8 cellular contexts compared by ENCODE assay signal in the genomic region with DNA sequence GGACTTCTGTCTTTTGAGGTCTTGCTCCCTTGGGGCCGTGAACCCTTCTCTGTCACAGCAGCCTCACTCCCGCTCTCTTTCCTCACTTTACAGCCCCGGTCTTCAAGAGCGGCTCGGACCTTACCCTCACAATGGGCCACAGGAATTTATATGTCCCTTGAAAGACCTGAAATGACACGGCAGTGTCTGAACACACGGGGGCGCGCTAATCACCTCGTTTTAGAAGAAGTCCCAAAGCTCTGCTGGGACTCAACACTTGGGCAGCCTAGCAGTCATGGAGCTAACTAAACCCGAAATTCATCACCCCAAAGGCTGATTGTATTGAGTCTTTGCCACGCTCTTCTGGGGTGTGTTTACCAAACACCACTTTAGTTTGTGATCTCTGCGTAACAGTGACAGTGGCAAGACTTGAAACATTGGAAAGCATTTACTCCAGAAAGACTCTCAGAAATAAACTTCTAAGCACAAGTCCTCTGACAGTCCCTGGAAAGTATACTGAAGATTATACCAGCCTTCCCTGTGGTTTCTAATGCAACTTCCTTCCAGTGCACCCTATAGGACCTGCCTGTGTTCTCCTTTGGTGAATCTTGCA. TPM values are rescaled to one million over a fixed set of nuclear protein-coding genes. Genes with fewer than 3 reads are reported as not detected.
DNase-seq lines count a peak whose midpoint lies in the region; ATAC-seq, FAIRE-seq and TF ChIP-seq lines count a peak whose summit lies in the region.

No MANE protein-coding gene starts in this region.

- no peaks in the 10 kb centered on the region for H3K79me2 ChIP-seq in MM.1S (ENCODE audit: low read length)
- H3K79me2 ChIP-seq in endothelial cell of umbilical vein (ENCODE audit: control insufficient read depth, insufficient read depth, low read length), result no peaks in the 10 kb centered on the region

- BruUV-seq in A673 (replicated peaks; lab: Mats Ljungman, UMichigan) (no TSS peak), endothelial cell of umbilical vein (replicated peaks; lab: Mats Ljungman, UMichigan) (no TSS peak)

- CTCF ChIA-PET in A673 (lab: Charles Lee) (interaction anchor here (0.6 to 2.1 kb wide), 7 partner anchors 9 to 1651 kb away, joined by 3 to 8 read pairs (median 5); no protein-coding TSS in a partner anchor), endothelial cell of umbilical vein (lab: Charles Lee) (interaction anchor here (0.5 to 2.6 kb wide), 18 partner anchors 10 to 688 kb away, joined by 3 to 34 read pairs (median 5); no protein-coding TSS in a partner anchor)

- dilution Hi-C loops in endothelial cell of umbilical vein (cut with MboI; ENCODE audit: extremely low pct_ligation_motif_present, low sequenced_read_pairs), result no loop called here

- no peaks in the 10 kb centered on the region for H3F3A ChIP-seq in MM.1S (ENCODE audit: insufficient read depth, low read length)

- ATAC-seq in stimulated activated naive CD8-positive, alpha-beta T cell treated with anti-CD3 and anti-CD28 coated beads, Interleukin-15, Interleukin-2, amounts not matched to agents 100 U/mL and 50 U/mL, for 24 hours, result no peak
- ATAC-seq in HG02610 (IDR thresholded peaks at IDR 0.05; ENCODE audit: unreplicated experiment), result no peak

- no peaks in the 10 kb centered on the region for H3K9me3 ChIP-seq in A673 (ENCODE audit: low read depth, low read length, poor library complexity, severe bottlenecking)
- no peaks in the 10 kb centered on the region for H3K9me3 ChIP-seq in MM.1S (replicated peaks; ENCODE audit: insufficient read depth, low read length)
- H3K9me3 ChIP-seq in endothelial cell of umbilical vein (replicated peaks; ENCODE audit: control insufficient read depth, insufficient read depth, low read length), result no peaks in the 10 kb centered on the region

- POLR2A ChIA-PET in A673 (lab: Charles Lee; ENCODE audit: low non-redundant PET), result no interaction called here
- POLR2A ChIA-PET in endothelial cell of umbilical vein (lab: Charles Lee), result no interaction called here

- H3K27ac ChIP-seq in A673 (ENCODE audit: low read depth, low read length, poor library complexity, severe bottlenecking), result no peak overlapping the region
- H3K27ac ChIP-seq in MM.1S (ENCODE audit: low read length), result no peak overlapping the region
- no peak overlapping the region for H3K27ac ChIP-seq in VCaP
- H3K27ac ChIP-seq in endothelial cell of umbilical vein (ENCODE audit: insufficient read depth, low read depth, low read length), result no peak overlapping the region

- no peak for TF ChIP-seq POLR2A in endothelial cell of umbilical vein (IDR thresholded peaks at IDR 0.05; ENCODE audit: low read depth, low read length)

- intact Hi-C loops in A673 (cut with micrococcal nuclease; ENCODE audit: unreplicated experiment), result loop anchor here (1.0 kb wide), 1 partner anchor 63 kb away; no protein-coding TSS in a partner anchor
- intact Hi-C loops in endothelial cell of umbilical vein (cut with micrococcal nuclease), result loop anchor here (1.0 to 2.0 kb wide), 4 partner anchors 63 to 257 kb away; no protein-coding TSS in a partner anchor

- no peaks in the 10 kb centered on the region for H3K9me1 ChIP-seq in endothelial cell of umbilical vein (replicated peaks; ENCODE audit: control insufficient read depth, extremely low read depth, insufficient read depth, low read length)

- H4K20me1 ChIP-seq in MM.1S (ENCODE audit: insufficient read depth, low read length) (no peaks in the 10 kb centered on the region), endothelial cell of umbilical vein (replicated peaks; ENCODE audit: control insufficient read depth, extremely low read depth, insufficient read depth, low read length) (no peaks in the 10 kb centered on the region)

- H3K9me2 ChIP-seq in MM.1S (replicated peaks; ENCODE audit: insufficient read depth, low read length), result no peaks in the 10 kb centered on the region

- H3K4me2 ChIP-seq in MM.1S (ENCODE audit: low read depth, low read length) (no peak overlapping the region), endothelial cell of umbilical vein (ENCODE audit: insufficient read depth, low read length) (no peak overlapping the region)

- H3K9ac ChIP-seq in MM.1S (ENCODE audit: low read length) (no peak overlapping the region), endothelial cell of umbilical vein (replicated peaks; ENCODE audit: extremely low read depth, insufficient read depth, low read length) (no peak overlapping the region)

- H3K27me3 ChIP-seq in A673 (replicated peaks; ENCODE audit: insufficient read depth, low read depth, low read length, poor library complexity), result peaks cover 47% of the 10 kb centered on the region
- H3K27me3 ChIP-seq in MM.1S (replicated peaks; ENCODE audit: insufficient read depth, low read length), result no peaks in the 10 kb centered on the region
- no peaks in the 10 kb centered on the region for H3K27me3 ChIP-seq in endothelial cell of umbilical vein (ENCODE audit: control insufficient read depth in 2 of 2, insufficient read depth in 2 of 2, low read length in 2 of 2)

- DNase-seq in A673 (ENCODE audit: low spot score), result peak; percentile 77
- peak; percentile 25 for DNase-seq in MM.1S
- peak; percentile 41 for DNase-seq in endothelial cell of umbilical vein (ENCODE audit: low read depth, low spot score)
- DNase-seq in middle frontal gyrus (ENCODE audit: extremely low spot score, low spot score), result peak; percentile 14
- DNase-seq in stimulated activated naive CD8-positive, alpha-beta T cell treated with anti-CD3 and anti-CD28 coated beads, Interleukin-15, Interleukin-2, amounts not matched to agents 100 U/mL and 50 U/mL, for 24 hours, result peak; percentile 59

- H3K36me3 ChIP-seq in A673 (ENCODE audit: insufficient read depth, low read length, poor library complexity, severe bottlenecking) (no peaks in the 10 kb centered on the region), MM.1S (replicated peaks; ENCODE audit: insufficient read depth, low read length) (no peaks in the 10 kb centered on the region), endothelial cell of umbilical vein (ENCODE audit: control insufficient read depth in 2 of 2, extremely low read depth in 1 of 2, insufficient read depth in 2 of 2, low read length in 2 of 2) (no peaks in the 10 kb centered on the region)

- peak; percentile 75 for FAIRE-seq in endothelial cell of umbilical vein (lab: Jason Lieb, UNC)

- H3K4me3 ChIP-seq in A673 (ENCODE audit: low read depth, low read length, poor library complexity, severe bottlenecking) (no peak overlapping the region), MM.1S (ENCODE audit: low read length) (no peak overlapping the region), endothelial cell of umbilical vein (replicated peaks in 1 of 3; ENCODE audit: insufficient read depth in 1 of 3, low read depth in 1 of 3, low read length in 3 of 3) (no peak overlapping the region)

- no peak overlapping the region for H2AFZ ChIP-seq in MM.1S (ENCODE audit: low read length)
- no peak overlapping the region for H2AFZ ChIP-seq in endothelial cell of umbilical vein (ENCODE audit: low read depth, low read length)

- peak; percentile 89 for TF ChIP-seq CTCF in A673 (conservative IDR thresholded peaks at IDR 0.05; ENCODE audit: low read depth, low read length)
- peak; percentile 79 for TF ChIP-seq CTCF in GM12874 (IDR thresholded peaks at IDR 0.05; ENCODE audit: insufficient read depth, low read depth, low read length)
- TF ChIP-seq CTCF in MM.1S (IDR thresholded peaks at IDR 0.05; ENCODE audit: low read length), result peak; percentile 45
- TF ChIP-seq CTCF in VCaP (conservative IDR thresholded peaks at IDR 0.05), result peak; percentile 74
- TF ChIP-seq CTCF in endothelial cell of umbilical vein (IDR thresholded peaks at IDR 0.05; ENCODE audit: extremely low read depth in 1 of 2, insufficient read depth in 1 of 2, low read depth in 1 of 2, low read length in 2 of 2), result peak; percentile 64 to 67

- H3K4me1 ChIP-seq in A673 (ENCODE audit: insufficient read depth, low read length, poor library complexity, severe bottlenecking), result no peaks in the 10 kb centered on the region
- no peaks in the 10 kb centered on the region for H3K4me1 ChIP-seq in MM.1S (ENCODE audit: low read length)
- H3K4me1 ChIP-seq in endothelial cell of umbilical vein (ENCODE audit: control insufficient read depth, extremely low read depth, insufficient read depth, low read length), result no peaks in the 10 kb centered on the region

RNA-seq across cellular contexts. Expression of a gene that starts 29.0 kb away (rescaled TPM):
- not detected in 2 replicates for total RNA-seq in A673 (2021)
- not detected in 2 replicates for total RNA-seq in endothelial cell of umbilical vein
- not detected in 2 replicates for polyA plus RNA-seq in endothelial cell of umbilical vein
- not detected in 2 replicates for polyA plus RNA-seq in endothelial cell of umbilical vein (2011; cell fraction: cytosol; rRNA removed)
- not detected in 2 replicates for polyA plus RNA-seq in endothelial cell of umbilical vein (2011; cell fraction: nucleus; rRNA removed)
- polyA plus RNA-seq in endothelial cell of umbilical vein (2012), result not detected in 2 replicates
- not detected in 2 replicates for polyA minus RNA-seq in endothelial cell of umbilical vein
- polyA minus RNA-seq in endothelial cell of umbilical vein (2011; cell fraction: cytosol; rRNA and poly(A)+ RNA removed), result not detected
- not detected in 2 replicates for polyA minus RNA-seq in endothelial cell of umbilical vein (2011; cell fraction: nucleus; rRNA and poly(A)+ RNA removed)

RNA-seq across cellular contexts. Expression of a gene that starts 35.2 kb away (rescaled TPM):
- not detected in 2 replicates for total RNA-seq in A673 (2021)
- not detected in 2 replicates for total RNA-seq in endothelial cell of umbilical vein
- polyA plus RNA-seq in endothelial cell of umbilical vein, result not detected in 2 replicates
- polyA plus RNA-seq in endothelial cell of umbilical vein (2011; cell fraction: cytosol; rRNA removed), result not detected in 2 replicates
- 0.27 TPM in 1 of 2 replicates, not detected in the other for polyA plus RNA-seq in endothelial cell of umbilical vein (2011; cell fraction: nucleus; rRNA removed)
- 0.26 and 0.40 TPM in 2 replicates for polyA plus RNA-seq in endothelial cell of umbilical vein (2012)
- 1.4 TPM in 1 of 2 replicates, not detected in the other for polyA minus RNA-seq in endothelial cell of umbilical vein
- polyA minus RNA-seq in endothelial cell of umbilical vein (2011; cell fraction: cytosol; rRNA and poly(A)+ RNA removed), result not detected
- not detected in 2 replicates for polyA minus RNA-seq in endothelial cell of umbilical vein (2011; cell fraction: nucleus; rRNA and poly(A)+ RNA removed)

RNA-seq across cellular contexts. Expression of a gene that starts 52.4 kb away (rescaled TPM):
- total RNA-seq in A673 (2021) (not detected in 2 replicates), endothelial cell of umbilical vein (not detected in 2 replicates)
- not detected in 2 replicates for polyA plus RNA-seq in endothelial cell of umbilical vein
- polyA plus RNA-seq in endothelial cell of umbilical vein (2011; cell fraction: cytosol; rRNA removed), result not detected in 2 replicates
- polyA plus RNA-seq in endothelial cell of umbilical vein (2011; cell fraction: nucleus; rRNA removed), result not detected in 2 replicates
- polyA plus RNA-seq in endothelial cell of umbilical vein (2012), result not detected in 2 replicates
- polyA minus RNA-seq in endothelial cell of umbilical vein, result not detected in 2 replicates
- not detected for polyA minus RNA-seq in endothelial cell of umbilical vein (2011; cell fraction: cytosol; rRNA and poly(A)+ RNA removed)
- not detected in 2 replicates for polyA minus RNA-seq in endothelial cell of umbilical vein (2011; cell fraction: nucleus; rRNA and poly(A)+ RNA removed)

RNA-seq across cellular contexts. Expression of a gene that starts 57.1 kb away (rescaled TPM):
- not detected in 2 replicates for total RNA-seq in A673 (2021)
- total RNA-seq in endothelial cell of umbilical vein, result not detected in 2 replicates
- polyA plus RNA-seq in endothelial cell of umbilical vein, result not detected in 2 replicates
- not detected in 2 replicates for polyA plus RNA-seq in endothelial cell of umbilical vein (2011; cell fraction: cytosol; rRNA removed)
- not detected in 2 replicates for polyA plus RNA-seq in endothelial cell of umbilical vein (2011; cell fraction: nucleus; rRNA removed)
- polyA plus RNA-seq in endothelial cell of umbilical vein (2012), result not detected in 2 replicates
- not detected in 2 replicates for polyA minus RNA-seq in endothelial cell of umbilical vein
- not detected for polyA minus RNA-seq in endothelial cell of umbilical vein (2011; cell fraction: cytosol; rRNA and poly(A)+ RNA removed)
- polyA minus RNA-seq in endothelial cell of umbilical vein (2011; cell fraction: nucleus; rRNA and poly(A)+ RNA removed), result not detected in 2 replicates

Comparison
In these comparisons a context has a peak if more than half of its experiments do, and no peak if none do; other contexts are left out.
1. DNase-seq: peak in every context shown above with its lines; median percentile 77 in A673; 59 in stimulated activated naive CD8-positive, alpha-beta T cell treated with anti-CD3 and anti-CD28 coated beads, Interleukin-15, Interleukin-2, amounts not matched to agents 100 U/mL and 50 U/mL, for 24 hours; 41 in endothelial cell of umbilical vein; 25 in MM.1S; 14 in middle frontal gyrus.